Comparison of ENCODE assay signal across 1 cellular context in the genomic region with DNA sequence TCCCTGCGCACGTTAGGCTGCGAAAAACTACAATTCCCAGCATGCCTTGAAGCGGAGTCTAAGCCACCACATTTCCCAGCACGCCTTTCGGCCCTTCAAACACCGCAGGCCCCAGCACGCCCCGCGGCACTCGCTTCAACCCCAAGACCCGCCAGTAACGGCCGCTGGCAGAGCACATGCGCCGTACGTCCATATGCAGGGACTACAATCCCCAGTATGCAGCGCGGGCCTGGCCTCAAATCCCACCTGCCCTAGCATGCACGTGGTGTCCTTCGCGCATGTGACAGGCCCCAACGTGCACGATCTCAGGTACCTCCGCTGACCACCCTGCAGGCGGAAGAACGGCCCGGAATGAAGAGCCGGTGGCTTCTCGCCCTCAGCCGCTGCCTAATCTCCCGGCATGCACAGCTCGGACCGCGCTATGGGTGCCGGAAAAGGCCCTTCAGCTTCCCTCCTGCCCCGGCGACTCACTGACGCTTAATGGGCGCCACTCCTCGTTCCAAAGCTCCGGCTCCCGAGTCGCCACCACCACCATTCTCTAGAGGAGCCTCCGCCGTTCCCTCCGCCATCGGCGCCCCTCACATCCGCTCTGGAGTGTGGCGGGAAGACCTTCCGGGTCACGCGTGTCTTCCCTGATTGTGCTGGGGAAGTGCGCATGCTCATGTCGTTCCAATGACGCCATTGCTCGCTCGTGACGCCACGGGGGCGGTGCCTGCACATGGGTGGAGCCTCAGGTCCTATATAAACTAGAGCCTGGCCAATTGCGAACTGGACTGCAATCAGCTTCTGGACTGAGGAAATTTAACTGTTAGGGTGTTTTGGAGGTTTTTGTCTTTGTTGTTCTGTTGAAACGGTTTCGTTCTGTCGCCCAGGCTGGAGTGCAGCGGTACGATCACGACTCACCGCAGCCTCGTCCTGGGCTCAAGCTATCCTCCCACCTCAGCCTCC.
A peak's percentile ranks its signal among the peaks of the same experiment; 100 is the strongest.
TF ChIP-seq lines count a peak whose summit lies in the region.

Gene DUS3L, minus strand, starts transcription at position 591 of the 948 bp plus-strand sequence. Its CDS starts 22 bp downstream, at position 569.

TF ChIP-seq in K562, 482 proteins besides CTCF, POLR2A, EP300 and RAD21 (continued from another document and continues in another):
- TF ChIP-seq, protein P1, sequence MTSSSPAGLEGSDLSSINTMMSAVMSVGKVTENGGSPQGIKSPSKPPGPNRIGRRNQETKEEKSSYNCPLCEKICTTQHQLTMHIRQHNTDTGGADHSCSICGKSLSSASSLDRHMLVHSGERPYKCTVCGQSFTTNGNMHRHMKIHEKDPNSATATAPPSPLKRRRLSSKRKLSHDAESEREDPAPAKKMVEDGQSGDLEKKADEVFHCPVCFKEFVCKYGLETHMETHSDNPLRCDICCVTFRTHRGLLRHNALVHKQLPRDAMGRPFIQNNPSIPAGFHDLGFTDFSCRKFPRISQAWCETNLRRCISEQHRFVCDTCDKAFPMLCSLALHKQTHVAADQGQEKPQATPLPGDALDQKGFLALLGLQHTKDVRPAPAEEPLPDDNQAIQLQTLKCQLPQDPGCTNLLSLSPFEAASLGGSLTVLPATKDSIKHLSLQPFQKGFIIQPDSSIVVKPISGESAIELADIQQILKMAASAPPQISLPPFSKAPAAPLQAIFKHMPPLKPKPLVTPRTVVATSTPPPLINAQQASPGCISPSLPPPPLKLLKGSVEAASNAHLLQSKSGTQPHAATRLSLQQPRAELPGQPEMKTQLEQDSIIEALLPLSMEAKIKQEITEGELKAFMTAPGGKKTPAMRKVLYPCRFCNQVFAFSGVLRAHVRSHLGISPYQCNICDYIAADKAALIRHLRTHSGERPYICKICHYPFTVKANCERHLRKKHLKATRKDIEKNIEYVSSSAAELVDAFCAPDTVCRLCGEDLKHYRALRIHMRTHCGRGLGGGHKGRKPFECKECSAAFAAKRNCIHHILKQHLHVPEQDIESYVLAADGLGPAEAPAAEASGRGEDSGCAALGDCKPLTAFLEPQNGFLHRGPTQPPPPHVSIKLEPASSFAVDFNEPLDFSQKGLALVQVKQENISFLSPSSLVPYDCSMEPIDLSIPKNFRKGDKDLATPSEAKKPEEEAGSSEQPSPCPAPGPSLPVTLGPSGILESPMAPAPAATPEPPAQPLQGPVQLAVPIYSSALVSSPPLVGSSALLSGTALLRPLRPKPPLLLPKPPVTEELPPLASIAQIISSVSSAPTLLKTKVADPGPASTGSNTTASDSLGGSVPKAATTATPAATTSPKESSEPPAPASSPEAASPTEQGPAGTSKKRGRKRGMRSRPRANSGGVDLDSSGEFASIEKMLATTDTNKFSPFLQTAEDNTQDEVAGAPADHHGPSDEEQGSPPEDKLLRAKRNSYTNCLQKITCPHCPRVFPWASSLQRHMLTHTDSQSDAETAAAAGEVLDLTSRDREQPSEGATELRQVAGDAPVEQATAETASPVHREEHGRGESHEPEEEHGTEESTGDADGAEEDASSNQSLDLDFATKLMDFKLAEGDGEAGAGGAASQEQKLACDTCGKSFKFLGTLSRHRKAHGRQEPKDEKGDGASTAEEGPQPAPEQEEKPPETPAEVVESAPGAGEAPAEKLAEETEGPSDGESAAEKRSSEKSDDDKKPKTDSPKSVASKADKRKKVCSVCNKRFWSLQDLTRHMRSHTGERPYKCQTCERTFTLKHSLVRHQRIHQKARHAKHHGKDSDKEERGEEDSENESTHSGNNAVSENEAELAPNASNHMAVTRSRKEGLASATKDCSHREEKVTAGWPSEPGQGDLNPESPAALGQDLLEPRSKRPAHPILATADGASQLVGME (CRISPR knock-in tag; IDR thresholded peaks at IDR 0.05): peak; percentile 28; the same call in 1 of the 2 replicates
- TF ChIP-seq SETDB1 (IDR thresholded peaks at IDR 0.05; ENCODE audit: low read length) (no peak), BRCA1 (IDR thresholded peaks at IDR 0.05) (no peak), BRCA1 (CRISPR knock-in tag; IDR thresholded peaks at IDR 0.05) (no peak), NFRKB (IDR thresholded peaks at IDR 0.05; ENCODE audit: low read depth) (peak; percentile 94), LARP7 (IDR thresholded peaks at IDR 0.05) (peak; percentile 83; the same call in 1 of the 2 replicates), KAT8 (IDR thresholded peaks at IDR 0.05; ENCODE audit: low read depth) (no peak), HNRNPL (IDR thresholded peaks at IDR 0.05; ENCODE audit: low read depth, low read length) (no peak), ELF1 (tag; IDR thresholded peaks at IDR 0.05) (peak; percentile 86), REST (CRISPR knock-in tag; IDR thresholded peaks at IDR 0.05; ENCODE audit: low read depth) (peak; percentile 80), NR1H2 (CRISPR knock-in tag; IDR thresholded peaks at IDR 0.05) (peak; percentile 90; the same call in 1 of the 2 replicates), CUX1 (CRISPR knock-in tag; IDR thresholded peaks at IDR 0.05) (no peak; the same call in 1 of the 2 replicates), WHSC1 (IDR thresholded peaks at IDR 0.05; ENCODE audit: low read length) (no peak), FIP1L1 (IDR thresholded peaks at IDR 0.05; ENCODE audit: low read depth, low read length, poor library complexity, severe bottlenecking) (peak; percentile 95), STAT5A (IDR thresholded peaks at IDR 0.05; ENCODE audit: borderline replicate concordance, low read length) (no peak), BCOR (IDR thresholded peaks at IDR 0.05) (0 out of 2 replicates have a peak, but pooled peaks have one; percentile 13), TGIF2 (CRISPR knock-in tag; IDR thresholded peaks at IDR 0.05) (peak; percentile 100), GTF2E2 (tag; IDR thresholded peaks at IDR 0.05) (peak; percentile 86), TFAM (CRISPR knock-in tag; conservative IDR thresholded peaks at IDR 0.05) (no peak), ZNF436 (CRISPR knock-in tag; IDR thresholded peaks at IDR 0.05) (0 out of 2 replicates have a peak, but pooled peaks have one; percentile 51), ZNF232 (CRISPR knock-in tag; IDR thresholded peaks at IDR 0.05) (no peak), SIX5 (IDR thresholded peaks at IDR 0.05; ENCODE audit: borderline replicate concordance in 1 of 2, insufficient read depth in 1 of 2, low read depth in 1 of 2, low read length in 2 of 2) (peak; percentile 63 to 92; a peak in 3 of 4 replicates), TFAP4 (CRISPR knock-in tag; IDR thresholded peaks at IDR 0.05; ENCODE audit: borderline replicate concordance) (peak; percentile 93), TAF7 (tag; IDR thresholded peaks at IDR 0.05) (peak; percentile 80), ZNF717 (CRISPR knock-in tag; IDR thresholded peaks at IDR 0.05) (no peak), COPS2 (conservative IDR thresholded peaks at IDR 0.05) (no peak), SP2 (IDR thresholded peaks at IDR 0.05; ENCODE audit: extremely low read depth, low read depth, low read length, poor library complexity, severe bottlenecking) (no peak), HDAC1 (IDR thresholded peaks at IDR 0.05) (peak in 1 of 2 experiments; percentile 99; a peak in 3 of 4 replicates), FOXO4 (CRISPR knock-in tag; IDR thresholded peaks at IDR 0.05) (no peak), ZBTB9 (CRISPR knock-in tag; IDR thresholded peaks at IDR 0.05) (peak; percentile 77), ZNF655 (CRISPR knock-in tag; IDR thresholded peaks at IDR 0.05) (no peak), NONO (IDR thresholded peaks at IDR 0.05; ENCODE audit: low read depth in 2 of 2, low read length in 1 of 2) (no peak), FOXJ3 (CRISPR knock-in tag; IDR thresholded peaks at IDR 0.05) (no peak), ZNF57 (CRISPR knock-in tag; IDR thresholded peaks at IDR 0.05) (no peak), FOXP1 (CRISPR knock-in tag; IDR thresholded peaks at IDR 0.05) (peak; percentile 94; the same call in 1 of the 2 replicates)
- TF ChIP-seq, protein P2, sequence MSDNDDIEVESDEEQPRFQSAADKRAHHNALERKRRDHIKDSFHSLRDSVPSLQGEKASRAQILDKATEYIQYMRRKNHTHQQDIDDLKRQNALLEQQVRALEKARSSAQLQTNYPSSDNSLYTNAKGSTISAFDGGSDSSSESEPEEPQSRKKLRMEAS (CRISPR knock-in tag; IDR thresholded peaks at IDR 0.05): peak; percentile 100
